In the genomic region with DNA sequence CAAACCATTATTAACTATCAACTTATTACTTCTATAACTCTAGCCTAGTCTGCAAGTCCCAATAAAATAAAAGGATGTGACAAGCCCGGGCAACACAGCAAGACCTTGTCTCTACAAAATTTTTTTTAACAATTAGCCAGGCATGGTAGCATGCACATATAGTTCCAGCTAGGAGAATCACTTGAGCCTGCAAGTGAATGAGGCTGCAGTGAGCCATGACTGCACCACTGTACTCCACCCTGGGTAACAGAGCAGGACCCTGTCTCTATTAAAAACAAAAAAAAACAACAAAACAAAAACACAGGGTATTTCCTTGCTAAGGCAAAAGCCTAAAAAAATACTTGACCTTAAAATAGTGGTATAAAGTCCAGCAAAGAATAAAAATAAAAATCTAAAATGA, we compare ENCODE assay signal across 28 cellular contexts.
"Had no signal": no experiment of that assay in that cellular context is flagged by ENCODE, and none has a peak within 500 bp of the region (broad histone marks: within the 10 kb centered on the region; RNA-seq: fewer than 3 reads in every experiment).

No MANE protein-coding gene starts in this region.

- H3K9me3 Mint-ChIP-seq: activated B cell treated with CpG ODN at 0.5 μM for 24 hours; activated CD4-positive, alpha-beta memory T cell treated with anti-CD3 and anti-CD28 coated beads for 36 hours; activated naive CD4-positive, alpha-beta T cell treated with anti-CD3 and anti-CD28 coated beads, Interleukin-2, amount 10 ng/mL, durations not matched to agents 7 days and 5 days; T-cell had no signal

- H3K4me3 Mint-ChIP-seq: activated B cell treated with CpG ODN at 0.5 μM for 24 hours; activated CD4-positive, alpha-beta memory T cell treated with anti-CD3 and anti-CD28 coated beads for 36 hours; activated CD4-positive, alpha-beta T cell treated with anti-CD3 and anti-CD28 coated beads, Interleukin-2, amount 10 ng/mL, durations not matched to agents 24 days and 14 days; activated naive CD4-positive, alpha-beta T cell treated with anti-CD3 and anti-CD28 coated beads, Interleukin-2, amount 10 ng/mL, durations not matched to agents 7 days and 5 days; activated naive CD8-positive, alpha-beta T cell treated with anti-CD3 and anti-CD28 coated beads for 36 hours; T-cell had no signal

- H3K27me3 ChIP-seq: adrenal gland had no signal

- H3K27ac ChIP-seq: adrenal gland had no signal

- ATAC-seq: T-cell had no signal

- H3K36me3 ChIP-seq: adrenal gland had no signal

- H3K27ac Mint-ChIP-seq: activated B cell treated with CpG ODN at 0.5 μM for 24 hours; activated CD4-positive, alpha-beta memory T cell treated with anti-CD3 and anti-CD28 coated beads for 36 hours; activated CD4-positive, alpha-beta T cell treated with anti-CD3 and anti-CD28 coated beads, Interleukin-2, amount 10 ng/mL, durations not matched to agents 24 days and 14 days; activated naive CD4-positive, alpha-beta T cell treated with anti-CD3 and anti-CD28 coated beads, Interleukin-2, amount 10 ng/mL, durations not matched to agents 7 days and 5 days; activated T-helper 2 cell treated with anti-CD3 and anti-CD28 coated beads, Interferon-gamma antibody, Interleukin-2, Interleukin-4, amounts not matched to agents 10 μg/mL and 5 μg/mL and 100 μg/mL, durations not matched to agents 14 hours and 24 hours and 36 hours; T-cell had no signal

- H3K9me3 ChIP-seq: adrenal gland had no signal

- H3K27me3 Mint-ChIP-seq: activated B cell treated with CpG ODN at 0.5 μM for 24 hours; activated CD4-positive, alpha-beta memory T cell treated with anti-CD3 and anti-CD28 coated beads for 36 hours; activated CD4-positive, alpha-beta T cell treated with anti-CD3 and anti-CD28 coated beads, Interleukin-2, amount 10 ng/mL, durations not matched to agents 24 days and 14 days; activated naive CD4-positive, alpha-beta T cell treated with anti-CD3 and anti-CD28 coated beads, Interleukin-2, amount 10 ng/mL, durations not matched to agents 7 days and 5 days; activated naive CD8-positive, alpha-beta T cell treated with anti-CD3 and anti-CD28 coated beads for 36 hours; T-cell had no signal

- DNase-seq: activated B cell treated with CpG ODN at 0.5 μM for 24 hours; activated CD4-positive, alpha-beta memory T cell treated with anti-CD3 and anti-CD28 coated beads for 36 hours; activated CD4-positive, alpha-beta T cell treated with anti-CD3 and anti-CD28 coated beads for 1 hour; activated CD4-positive, alpha-beta T cell treated with anti-CD3 and anti-CD28 coated beads, Interleukin-2, amount 10 ng/mL, durations not matched to agents 24 days and 14 days; activated gamma-delta T cell treated with Interleukin-2 at 50 U/mL for 16 hours; activated naive CD4-positive, alpha-beta T cell treated with anti-CD3 and anti-CD28 coated beads, Interleukin-2, amount 10 ng/mL, durations not matched to agents 7 days and 5 days; activated naive CD8-positive, alpha-beta T cell treated with anti-CD3 and anti-CD28 coated beads for 36 hours; activated T-cell treated with anti-CD3 and anti-CD28 coated beads for 4 hours; activated T-cell treated with anti-CD3 and anti-CD28 coated beads, Interleukin-2, amount 50 U/mL, for 48 hours; adrenal gland; anterior cingulate cortex; cerebellar nuclear complex; KG1; NCI-H1092 treated with DMSO at 0.1 percent for 48 hours; NCI-H1417 treated with DMSO at 0.1 percent for 48 hours; NCI-H1694; NCI-H2029; NCI-H2107; NCI-H345; NCI-H510A; NCI-H526 treated with DMSO at 0.1 percent for 48 hours; NCI-H82; NK-92 treated with Interleukin-12 subunit alpha and Interleukin-12 subunit beta, amount 100 ng/mL, for 24 hours; SHP77 treated with DMSO at 0.1 percent for 48 hours; T-cell; T-helper 2 cell; T1000 had no signal

- H3K4me3 ChIP-seq: adrenal gland had no signal
